9 cellular contexts compared by ENCODE assay signal in genomic region chr2:124027182-124027581, GRCh38. TPM values are rescaled to one million over a fixed set of nuclear protein-coding genes. Genes with fewer than 3 reads are reported as not detected.
DNase-seq lines count a peak whose midpoint lies in the region; ATAC-seq and TF ChIP-seq lines count a peak whose summit lies in the region.
"Had no signal": no experiment of that assay in that cellular context is flagged by ENCODE, and none has a peak within 500 bp of the region (broad histone marks: within the 10 kb centered on the region; RNA-seq: fewer than 3 reads in every experiment).

No MANE protein-coding gene starts in this region.

- H3K27me3 Mint-ChIP-seq in natural killer cell treated with Interleukin-12 subunit alpha and Interleukin-12 subunit beta and Interleukin-15 and Interleukin-18, amount 100 ng/mL, for 72 hours: peaks cover 17% of the 10 kb centered on the region in 2 donors

- ATAC-seq in HG03442 (IDR thresholded peaks at IDR 0.05; ENCODE audit: unreplicated experiment): peak; percentile 92
- no peak for ATAC-seq in natural killer cell treated with Interleukin-12 subunit alpha and Interleukin-12 subunit beta and Interleukin-15 and Interleukin-18, amount 100 ng/mL, for 72 hours

- H3K4me1 Mint-ChIP-seq in natural killer cell treated with Interleukin-12 subunit alpha and Interleukin-12 subunit beta and Interleukin-15 and Interleukin-18, amount 100 ng/mL, for 72 hours (ENCODE audit: low read depth in 2 of 2): peaks cover 0 to 4% of the 10 kb centered on the region in 2 donors

- no peak overlapping the region for H3K4me3 Mint-ChIP-seq in natural killer cell treated with Interleukin-12 subunit alpha and Interleukin-12 subunit beta and Interleukin-15 and Interleukin-18, amount 100 ng/mL, for 72 hours

- DNase-seq in GM19238 (ENCODE audit: insufficient read length, low spot score) (peak; percentile 12), NCI-H345 (lab: John Stamatoyannopoulos, UW) (peak; percentile 85), amniotic stem cell (lab: John Stamatoyannopoulos, UW) (peak; percentile 1), iris pigment epithelial cell (ENCODE audit: low read depth) (peak; percentile 51)
- DNase-seq in natural killer cell treated with Interleukin-12 subunit alpha and Interleukin-12 subunit beta and Interleukin-15 and Interleukin-18, amount 100 ng/mL, for 72 hours (ENCODE audit: low spot score): no peak
- DNase-seq in stimulated activated CD4-positive, alpha-beta T cell treated with anti-CD3 and anti-CD28 coated beads, Interleukin-4, amount 100 ng/mL, for 4 hours: no peak
- DNase-seq: left cardiac atrium had no signal

- H3K9me3 Mint-ChIP-seq in natural killer cell treated with Interleukin-12 subunit alpha and Interleukin-12 subunit beta and Interleukin-15 and Interleukin-18, amount 100 ng/mL, for 72 hours: peaks cover 3% of the 10 kb centered on the region

- peak; percentile 79 for TF ChIP-seq CTCF in C4-2B (conservative IDR thresholded peaks at IDR 0.05)

- no peak overlapping the region for H3K27ac ChIP-seq in C4-2B

- H3K36me3 Mint-ChIP-seq in natural killer cell treated with Interleukin-12 subunit alpha and Interleukin-12 subunit beta and Interleukin-15 and Interleukin-18, amount 100 ng/mL, for 72 hours: no peaks in the 10 kb centered on the region

- no peak overlapping the region for H3K27ac Mint-ChIP-seq in natural killer cell treated with Interleukin-12 subunit alpha and Interleukin-12 subunit beta and Interleukin-15 and Interleukin-18, amount 100 ng/mL, for 72 hours

RNA-seq across cellular contexts. Expression of gene CNTNAP5, which starts 2.1 kb away (rescaled TPM):
- not detected for total RNA-seq in natural killer cell treated with Interleukin-12 subunit alpha and Interleukin-12 subunit beta and Interleukin-15 and Interleukin-18, amount 100 ng/mL, for 72 hours
- total RNA-seq: left cardiac atrium had no signal

Comparison
In these comparisons a context has a peak if more than half of its experiments do, and no peak if none do; other contexts are left out.
1. DNase-seq: peak in GM19238 (single experiment), NCI-H345 (single experiment), amniotic stem cell (single experiment) and iris pigment epithelial cell (single experiment); none in natural killer cell treated with Interleukin-12 subunit alpha and Interleukin-12 subunit beta and Interleukin-15 and Interleukin-18, amount 100 ng/mL, for 72 hours (single experiment) and stimulated activated CD4-positive, alpha-beta T cell treated with anti-CD3 and anti-CD28 coated beads, Interleukin-4, amount 100 ng/mL, for 4 hours (0 of 2).